ENCODE assay signal across 14 cellular contexts in genomic region chr16:87849419-87850008, GRCh38. TPM values are rescaled to one million over a fixed set of nuclear protein-coding genes. Genes with fewer than 3 reads are reported as not detected.
DNase-seq lines count a peak whose midpoint lies in the region; ATAC-seq and TF ChIP-seq lines count a peak whose summit lies in the region.
"Had no signal": no experiment of that assay in that cellular context is flagged by ENCODE, and none has a peak within 500 bp of the region (broad histone marks: within the 10 kb centered on the region; RNA-seq: fewer than 3 reads in every experiment).

No MANE protein-coding gene starts in this region.

- no peak overlapping the region for H2AFZ ChIP-seq in Karpas-422 (ENCODE audit: low read length)

- H3K36me3 ChIP-seq in Karpas-422 (ENCODE audit: insufficient read depth, low read length) (peaks cover 55% of the 10 kb centered on the region), gastrocnemius medialis (peaks cover 0 to 9% of the 10 kb centered on the region in 2 donors)
- H3K36me3 ChIP-seq: thyroid gland had no signal

- H3K9me3 ChIP-seq in Karpas-422 (ENCODE audit: low read length) (no peaks in the 10 kb centered on the region), gastrocnemius medialis (no peaks in the 10 kb centered on the region)
- H3K9me3 ChIP-seq: thyroid gland had no signal

- H3K36me3 Mint-ChIP-seq in activated CD8-positive, alpha-beta memory T cell treated with anti-CD3 and anti-CD28 coated beads, Interleukin-2, amount 10 ng/mL, durations not matched to agents 7 days and 5 days, result peaks cover 26% of the 10 kb centered on the region

- peaks cover 95% of the 10 kb centered on the region for H4K20me1 ChIP-seq in Karpas-422 (ENCODE audit: insufficient read depth, low read depth, low read length)

- no peak for TF ChIP-seq POLR2A in gastrocnemius medialis (IDR thresholded peaks at IDR 0.05)

- no peak overlapping the region for H3K9ac ChIP-seq in Karpas-422 (ENCODE audit: low read length)

- no peak overlapping the region for H3K4me3 ChIP-seq in Karpas-422 (ENCODE audit: low read length)
- H3K4me3 ChIP-seq in gastrocnemius medialis, result no peak overlapping the region
- H3K4me3 ChIP-seq: thyroid gland had no signal

- no peaks in the 10 kb centered on the region for H3K27me3 Mint-ChIP-seq in activated CD8-positive, alpha-beta memory T cell treated with anti-CD3 and anti-CD28 coated beads, Interleukin-2, amount 10 ng/mL, durations not matched to agents 7 days and 5 days
- H3K27me3 Mint-ChIP-seq: effector memory CD8-positive, alpha-beta T cell had no signal

- no peak for DNase-seq in activated CD8-positive, alpha-beta memory T cell treated with anti-CD3 and anti-CD28 coated beads, Interleukin-2, amount 10 ng/mL, durations not matched to agents 7 days and 5 days
- no peak for DNase-seq in activated CD8-positive, alpha-beta memory T cell treated with anti-CD3 and anti-CD28 coated beads, Interleukin-2, amount 50 U/mL, for 4 hours
- DNase-seq in Karpas-422 (no peak), epithelial cell of prostate (ENCODE audit: low read depth, low spot score) (no peak), gastrocnemius medialis (no peak), NCI-H2107 treated with DMSO at 0.1 percent for 48 hours (lab: John Stamatoyannopoulos, UW; ENCODE audit: unreplicated experiment) (no peak)
- DNase-seq: NCI-H2029 had no signal

- ATAC-seq in activated CD8-positive, alpha-beta memory T cell treated with anti-CD3 and anti-CD28 coated beads, Interleukin-2, amount 10 ng/mL, durations not matched to agents 7 days and 5 days, result no peak
- ATAC-seq in gastrocnemius medialis (no peak), GM19328 (IDR thresholded peaks at IDR 0.05; ENCODE audit: unreplicated experiment) (no peak), HG02885 (IDR thresholded peaks at IDR 0.05; ENCODE audit: poor library complexity, unreplicated experiment) (no peak)

- H3K4me1 ChIP-seq in Karpas-422 (ENCODE audit: low read length) (peaks cover 97% of the 10 kb centered on the region), gastrocnemius medialis (peaks cover 68 to 92% of the 10 kb centered on the region in 2 donors)

- peak overlapping the region; percentile 61 for H3K27ac Mint-ChIP-seq in activated CD8-positive, alpha-beta memory T cell treated with anti-CD3 and anti-CD28 coated beads, Interleukin-2, amount 10 ng/mL, durations not matched to agents 7 days and 5 days
- H3K27ac Mint-ChIP-seq: activated T-helper 2 cell treated with anti-CD3 and anti-CD28 coated beads, Interferon-gamma antibody, Interleukin-2, Interleukin-4, amounts not matched to agents 10 μg/mL and 5 μg/mL and 100 μg/mL, durations not matched to agents 14 hours and 24 hours and 36 hours; CD8-positive, alpha-beta T cell had no signal

- CTCF ChIA-PET in activated CD8-positive, alpha-beta memory T cell treated with anti-CD3 and anti-CD28 coated beads, Interleukin-2, amount 10 ng/mL, durations not matched to agents 7 days and 5 days (lab: Charles Lee), result interaction anchor here (0.6 to 8.8 kb wide), 35 partner anchors 8 to 711 kb away, joined by 3 to 221 read pairs (median 4); partner anchors contain the start of genes BANP, KLHDC4 and SLC7A5

- H3K27ac ChIP-seq in Karpas-422 (ENCODE audit: low read length) (peak overlapping the region; percentile 94), epithelial cell of prostate (peak overlapping the region; percentile 16), gastrocnemius medialis (peak overlapping the region in 3 of 4 donors; percentile 62 to 100 (median 73))
- H3K27ac ChIP-seq: thyroid gland had no signal

- intact Hi-C loops in gastrocnemius medialis (cut with DNase I; ENCODE audit: low total_unique reads), result loop anchor here (1.0 to 2.0 kb wide), 2 partner anchors 21 to 60 kb away; no protein-coding TSS in a partner anchor

- no peaks in the 10 kb centered on the region for H3K9me2 ChIP-seq in Karpas-422 (replicated peaks; ENCODE audit: insufficient read depth, low read length)

- no peaks in the 10 kb centered on the region for H3K9me3 Mint-ChIP-seq in activated CD8-positive, alpha-beta memory T cell treated with anti-CD3 and anti-CD28 coated beads, Interleukin-2, amount 10 ng/mL, durations not matched to agents 7 days and 5 days (ENCODE audit: low read depth)
- H3K9me3 Mint-ChIP-seq: activated T-helper 2 cell treated with anti-CD3 and anti-CD28 coated beads, Interferon-gamma antibody, Interleukin-2, Interleukin-4, amounts not matched to agents 10 μg/mL and 5 μg/mL and 100 μg/mL, durations not matched to agents 14 hours and 24 hours and 36 hours; CD8-positive, alpha-beta T cell; effector memory CD8-positive, alpha-beta T cell; nephron progenitor cell had no signal

- H3K27me3 ChIP-seq in Karpas-422 (ENCODE audit: low read length), result no peaks in the 10 kb centered on the region
- no peaks in the 10 kb centered on the region for H3K27me3 ChIP-seq in gastrocnemius medialis
- H3K27me3 ChIP-seq: thyroid gland had no signal

- peaks cover 29% of the 10 kb centered on the region for H3K4me1 Mint-ChIP-seq in activated CD8-positive, alpha-beta memory T cell treated with anti-CD3 and anti-CD28 coated beads, Interleukin-2, amount 10 ng/mL, durations not matched to agents 7 days and 5 days

- H3K4me2 ChIP-seq in Karpas-422 (ENCODE audit: low read depth, low read length, poor library complexity, severe bottlenecking), result no peak overlapping the region

- H3K4me3 Mint-ChIP-seq in activated CD8-positive, alpha-beta memory T cell treated with anti-CD3 and anti-CD28 coated beads, Interleukin-2, amount 10 ng/mL, durations not matched to agents 7 days and 5 days, result no peak overlapping the region
- H3K4me3 Mint-ChIP-seq: CD8-positive, alpha-beta T cell; nephron progenitor cell had no signal

- H3K79me2 ChIP-seq in Karpas-422 (ENCODE audit: low read length), result peaks cover 96% of the 10 kb centered on the region

- in situ Hi-C loops in gastrocnemius medialis (cut with MboI; ENCODE audit: low sequenced_read_pairs in 4 of 4), result no loop called here

- no peak for TF ChIP-seq CTCF in gastrocnemius medialis (IDR thresholded peaks at IDR 0.05 in 4 of 5, conservative IDR thresholded peaks at IDR 0.05 in 1 of 5)

RNA-seq across cellular contexts. Expression of gene SLC7A5, which starts 19.8 kb away (rescaled TPM):
- 100 to 1,000 TPM; 114 to 220 TPM for total RNA-seq in activated CD8-positive, alpha-beta memory T cell treated with anti-CD3 and anti-CD28 coated beads, Interleukin-2, amount 10 ng/mL, durations not matched to agents 7 days and 5 days
- total RNA-seq in Karpas-422 (2014; rRNA removed; shearing (Covaris generic); ENCODE audit: low replicate concordance), result 163 and 177 TPM in 2 replicates
- 100 to 1,000 TPM in 1 of 4 donors, 10 to 100 TPM in 2, 1 to 10 TPM in 1; 7.0 to 133 (median 19.1) TPM for total RNA-seq in gastrocnemius medialis

Comparison
In these comparisons a context has a peak if more than half of its experiments do, and no peak if none do; other contexts are left out.
1. H3K27ac ChIP-seq: peak in every context shown above with its lines; median percentile 94 in Karpas-422; 73 in gastrocnemius medialis; 16 in epithelial cell of prostate.